Comparison of ENCODE assay signal across 10 cellular contexts in the genomic region with DNA sequence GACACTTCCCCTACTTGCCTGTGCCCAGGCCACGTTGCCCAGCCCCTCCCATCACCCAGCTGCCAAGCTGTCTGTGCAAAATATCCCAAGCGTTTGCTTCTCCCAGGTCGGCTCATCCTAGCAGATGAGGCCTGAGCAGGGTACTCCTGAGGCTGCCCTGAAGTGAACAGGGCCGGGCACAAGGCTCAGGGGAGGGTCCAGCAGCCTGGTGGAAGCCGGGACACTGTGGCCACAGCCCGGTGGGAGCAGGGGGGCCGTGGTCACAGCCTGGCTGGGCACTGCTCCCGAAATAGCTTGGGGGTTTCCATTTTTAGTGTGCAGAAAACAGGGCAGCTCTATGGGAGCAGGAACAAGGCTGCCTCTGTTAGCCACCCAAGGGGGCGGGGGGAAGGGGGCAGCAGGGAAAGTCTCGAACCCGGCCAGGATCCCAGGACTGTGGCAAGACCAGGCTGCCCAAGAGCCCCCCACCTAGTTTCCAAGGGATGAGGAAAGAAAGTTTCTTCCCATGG. TPM values are rescaled to one million over a fixed set of nuclear protein-coding genes. Genes with fewer than 3 reads are reported as not detected.
DNase-seq lines count a peak whose midpoint lies in the region; ATAC-seq, FAIRE-seq and TF ChIP-seq lines count a peak whose summit lies in the region.
"Had no signal": no experiment of that assay in that cellular context is flagged by ENCODE, and none has a peak within 500 bp of the region (broad histone marks: within the 10 kb centered on the region; RNA-seq: fewer than 3 reads in every experiment).

No MANE protein-coding gene starts in this region.

- no peaks in the 10 kb centered on the region for H3K27me3 ChIP-seq in GM12878 (replicated peaks in 1 of 2; ENCODE audit: control insufficient read depth in 2 of 2, insufficient read depth in 2 of 2, low read length in 1 of 2)
- H3K27me3 ChIP-seq in cardiac muscle cell: no peaks in the 10 kb centered on the region
- no peaks in the 10 kb centered on the region for H3K27me3 ChIP-seq in neural cell (ENCODE audit: insufficient read depth, low read depth, low read length)
- H3K27me3 ChIP-seq in A673 (replicated peaks; ENCODE audit: insufficient read depth, low read depth, low read length, poor library complexity): no peaks in the 10 kb centered on the region

- SMC1A ChIA-PET in GM12878 (lab: Charles Lee; ENCODE audit: uncharacterized antibody, unreplicated experiment): interaction anchor here (1.2 to 1.6 kb wide), 2 partner anchors 9 to 26 kb away, joined by 7 read pairs; no protein-coding TSS in a partner anchor

- POLR2A ChIA-PET in GM12878 (lab: Charles Lee) (interaction anchor here (1.1 kb wide), 1 partner anchor 9 kb away, joined by 4 read pairs; no protein-coding TSS in a partner anchor), A673 (lab: Charles Lee; ENCODE audit: low non-redundant PET) (interaction anchor here (0.7 kb wide), 1 partner anchor 1040 kb away, joined by 3 read pairs; no protein-coding TSS in a partner anchor)

- RAD21 ChIA-PET in GM12878 (lab: Charles Lee; ENCODE audit: unreplicated experiment): interaction anchor here (1.2 to 3.9 kb wide), 2 partner anchors 9 to 25 kb away, joined by 7 to 16 read pairs; no protein-coding TSS in a partner anchor

- H2AFZ ChIP-seq in GM12878 (ENCODE audit: control insufficient read depth, low read depth, low read length) (no peak overlapping the region), neural cell (ENCODE audit: low read depth, low read length) (no peak overlapping the region)

- intact Hi-C loops in GM12878 (cut with micrococcal nuclease; ENCODE audit: unreplicated experiment): no loop called here
- intact Hi-C loops in A673 (cut with micrococcal nuclease; ENCODE audit: unreplicated experiment): no loop called here

- TF ChIP-seq RAD21 in GM12878 (IDR thresholded peaks at IDR 0.05; ENCODE audit: insufficient read depth, low read depth, low read length) (no peak), neural cell (conservative IDR thresholded peaks at IDR 0.05) (no peak)

- in situ Hi-C loops in GM12878 (cut with MboI): no loop called here

- no peak for FAIRE-seq in GM12878 (lab: Jason Lieb, UNC)

- peak overlapping the region; percentile 16; the same call in 1 of the 2 replicates for H3K9ac ChIP-seq in GM12878 (ENCODE audit: control insufficient read depth, insufficient read depth, low read length)
- peak overlapping the region; percentile 20 for H3K9ac ChIP-seq in neural cell (ENCODE audit: low read length)

- H3K4me1 ChIP-seq in GM12878 (ENCODE audit: control insufficient read depth, insufficient read depth, low read length) (peaks cover 16% of the 10 kb centered on the region), cardiac muscle cell (ENCODE audit: low read depth) (peaks cover 33% of the 10 kb centered on the region), A673 (ENCODE audit: insufficient read depth, low read length, poor library complexity, severe bottlenecking) (peaks cover 7% of the 10 kb centered on the region)

- no peaks in the 10 kb centered on the region for H3F3A ChIP-seq in neural cell (ENCODE audit: insufficient read depth, low read length, poor library complexity, severe bottlenecking)

- no peak overlapping the region for H3K27ac ChIP-seq in GM12878 (ENCODE audit: control insufficient read depth, insufficient read depth)
- H3K27ac ChIP-seq in cardiac muscle cell: peak overlapping the region; percentile 70
- H3K27ac ChIP-seq in neural cell (ENCODE audit: low read length): no peak overlapping the region
- no peak overlapping the region for H3K27ac ChIP-seq in A673 (ENCODE audit: low read depth, low read length, poor library complexity, severe bottlenecking)

- H3K79me2 ChIP-seq in GM12878 (ENCODE audit: control insufficient read depth, insufficient read depth, low read length): no peaks in the 10 kb centered on the region
- H3K79me2 ChIP-seq in neural cell (replicated peaks; ENCODE audit: insufficient read depth, low read length): peaks cover 74% of the 10 kb centered on the region

- H3K4me2 ChIP-seq in GM12878 (ENCODE audit: control insufficient read depth, insufficient read depth) (peak overlapping the region; percentile 42; the same call in 1 of the 2 replicates), neural cell (ENCODE audit: low read length) (peak overlapping the region; percentile 61)

- 22% methylated on average over 11 of the region's 11 CpGs for WGBS in GM12878 (ENCODE audit: insufficient coverage, insufficient replicate concordance, low lambda C conversion rate, missing lambda C conversion rate)

- TF ChIP-seq EP300 in GM12878 (IDR thresholded peaks at IDR 0.05; ENCODE audit: borderline replicate concordance in 1 of 2, control insufficient read depth in 1 of 2, low read depth in 2 of 2, low read length in 2 of 2): no peak
- TF ChIP-seq EP300 in neural cell (conservative IDR thresholded peaks at IDR 0.05; ENCODE audit: poor library complexity, severe bottlenecking): no peak

- H4K20me1 ChIP-seq in GM12878 (ENCODE audit: control insufficient read depth, insufficient read depth) (no peaks in the 10 kb centered on the region), neural cell (ENCODE audit: insufficient read depth) (no peaks in the 10 kb centered on the region)

- CTCF ChIA-PET in GM12878 (lab: Yijun Ruan, JAX): interaction anchor here (1.6 to 2.9 kb wide), 2 partner anchors 10 to 25 kb away, joined by 7 to 25 read pairs; no protein-coding TSS in a partner anchor
- CTCF ChIA-PET in A673 (lab: Charles Lee): no interaction called here

- no peak for TF ChIP-seq CTCF in GM12878 (IDR thresholded peaks at IDR 0.05 in 2 of 3, conservative IDR thresholded peaks at IDR 0.05 in 1 of 3; ENCODE audit: control insufficient read depth in 2 of 3, extremely low read depth in 1 of 3, insufficient read depth in 1 of 3, low read depth in 3 of 3, low read length in 3 of 3)
- TF ChIP-seq CTCF in cardiac muscle cell (IDR thresholded peaks at IDR 0.05; ENCODE audit: low read depth, low read length): no peak
- TF ChIP-seq CTCF in neural cell (IDR thresholded peaks at IDR 0.05; ENCODE audit: poor library complexity, severe bottlenecking): no peak
- TF ChIP-seq CTCF in type B pancreatic cell (conservative IDR thresholded peaks at IDR 0.05): no peak
- no peak for TF ChIP-seq CTCF in A673 (conservative IDR thresholded peaks at IDR 0.05; ENCODE audit: low read depth, low read length)

- H3K36me3 ChIP-seq in GM12878 (ENCODE audit: control insufficient read depth in 2 of 2, insufficient read depth in 2 of 2, low read length in 1 of 2) (no peaks in the 10 kb centered on the region), cardiac muscle cell (no peaks in the 10 kb centered on the region), neural cell (ENCODE audit: insufficient read depth, low read length) (no peaks in the 10 kb centered on the region), A673 (ENCODE audit: insufficient read depth, low read length, poor library complexity, severe bottlenecking) (no peaks in the 10 kb centered on the region)

- BruUV-seq in GM12878 (replicated peaks; lab: Mats Ljungman, UMichigan) (no TSS peak), A673 (replicated peaks; lab: Mats Ljungman, UMichigan) (no TSS peak)

- H3K27ac Mint-ChIP-seq in type B pancreatic cell: peak overlapping the region; percentile 90

- no peaks in the 10 kb centered on the region for H3K9me2 ChIP-seq in neural cell (ENCODE audit: insufficient read depth, low read length)

- DNase-seq in GM12878 (ENCODE audit: low read depth, low spot score): no peak
- DNase-seq in cardiac muscle cell (ENCODE audit: low read depth in 1 of 2, low spot score in 1 of 2): no peak
- no peak for DNase-seq in type B pancreatic cell (ENCODE audit: extremely low spot score, unreplicated experiment)
- DNase-seq in glomerular visceral epithelial cell (ENCODE audit: extremely low spot score): no peak
- DNase-seq in A673 (ENCODE audit: low spot score): no peak
- DNase-seq in NCI-H345 treated with DMSO at 0.1 percent for 48 hours (lab: John Stamatoyannopoulos, UW; ENCODE audit: unreplicated experiment): no peak
- DNase-seq: SW 1271 had no signal

- H3K9me3 ChIP-seq in GM12878 (replicated peaks; ENCODE audit: control insufficient read depth, insufficient read depth, low read length) (no peaks in the 10 kb centered on the region), cardiac muscle cell (ENCODE audit: low read depth) (no peaks in the 10 kb centered on the region), neural cell (ENCODE audit: low read length) (no peaks in the 10 kb centered on the region), A673 (ENCODE audit: low read depth, low read length, poor library complexity, severe bottlenecking) (no peaks in the 10 kb centered on the region)

- peak overlapping the region; percentile 90 for H3K4me3 Mint-ChIP-seq in type B pancreatic cell

- peaks cover 12% of the 10 kb centered on the region for H3K36me3 Mint-ChIP-seq in type B pancreatic cell

- ATAC-seq in GM12878: no peak

- H3K4me3 ChIP-seq in GM12878 (no peak overlapping the region), cardiac muscle cell (no peak overlapping the region), neural cell (ENCODE audit: low read length) (peak overlapping the region; percentile 89), A673 (ENCODE audit: low read depth, low read length, poor library complexity, severe bottlenecking) (no peak overlapping the region)

- H3K9me3 Mint-ChIP-seq in type B pancreatic cell: no peaks in the 10 kb centered on the region

- no peaks in the 10 kb centered on the region for H3K27me3 Mint-ChIP-seq in type B pancreatic cell

- TF ChIP-seq POLR2A in GM12878 (IDR thresholded peaks at IDR 0.05; ENCODE audit: low read depth, low read length): no peak

- H3K4me1 Mint-ChIP-seq in type B pancreatic cell (ENCODE audit: unreplicated experiment): peaks cover 46% of the 10 kb centered on the region

RNA-seq across cellular contexts. Expression of a gene that starts 3.4 kb away (rescaled TPM):
- 58.5 and 61.2 TPM in 2 replicates for total RNA-seq in GM12878 (2013; cell fraction: nucleolus; rRNA removed)
- 4.8 and 8.0 TPM in 2 replicates for total RNA-seq in GM12878 (2014; rRNA removed)
- 4.9 and 6.0 TPM in 2 replicates for total RNA-seq in GM12878 (2014; rRNA removed; fragmentation: Illumina TruSeq; extraction: Trizol)
- total RNA-seq in GM12878 (2021): 14.7 and 15.1 TPM in 2 replicates
- polyA plus RNA-seq in GM12878 (2011; ENCODE audit: low read depth): 8.9 TPM
- 8.6 and 14.3 TPM in 2 replicates for polyA plus RNA-seq in GM12878 (2011; rRNA removed)
- polyA plus RNA-seq in GM12878 (2011; cell fraction: cytosol; rRNA removed): 15.3 and 20.0 TPM in 2 replicates
- polyA plus RNA-seq in GM12878 (2011; cell fraction: nucleus; rRNA removed): 233 and 263 TPM in 2 replicates
- polyA plus RNA-seq in GM12878 (2012): 5.4 and 8.2 TPM in 2 replicates
- 3.2 and 5.7 TPM in 2 replicates for polyA plus RNA-seq in GM12878 (2014; fragmentation: Illumina TruSeq; extraction: Trizol)
- polyA plus RNA-seq in GM12878 (2014; fragmentation: Nextera tagmentation; extraction: Ambion mirVana): under 1 TPM; 0.18 to 0.47 TPM
- polyA plus RNA-seq in GM12878 (2014; rRNA removed): 12.2 and 15.2 TPM in 2 replicates
- polyA plus RNA-seq in GM12878 (2016; fragmentation: Nextera tagmentation; extraction: Ambion mirVana): 1 to 10 TPM; 3.3 to 3.9 TPM
- polyA minus RNA-seq in GM12878 (2011; rRNA and poly(A)+ RNA removed): 10.8 and 27.2 TPM in 2 replicates
- 9.7 and 14.7 TPM in 2 replicates for polyA minus RNA-seq in GM12878 (2011; cell fraction: cytosol; rRNA and poly(A)+ RNA removed)
- polyA minus RNA-seq in GM12878 (2011; cell fraction: nucleus; rRNA and poly(A)+ RNA removed): 49.9 and 68.0 TPM in 2 replicates
- 38.5 and 47.1 TPM in 2 replicates for total RNA-seq in cardiac muscle cell
- polyA plus RNA-seq in cardiac muscle cell: 23.9 and 28.3 TPM in 2 replicates
- 134 and 148 TPM in 2 replicates for polyA plus RNA-seq in neural cell
- polyA minus RNA-seq in neural cell: 88.2 and 112 TPM in 2 replicates
- 212 and 367 TPM in 2 replicates for total RNA-seq in type B pancreatic cell (ENCODE audit: low replicate concordance)
- total RNA-seq in A673 (2021): 24.6 and 38.0 TPM in 2 replicates

RNA-seq across cellular contexts. Expression of a gene that starts 13.5 kb away (rescaled TPM):
- total RNA-seq in GM12878 (2013; cell fraction: nucleolus; rRNA removed): 3.7 and 4.3 TPM in 2 replicates
- 30.0 and 31.0 TPM in 2 replicates for total RNA-seq in GM12878 (2014; rRNA removed)
- total RNA-seq in GM12878 (2014; rRNA removed; fragmentation: Illumina TruSeq; extraction: Trizol): 28.7 and 29.4 TPM in 2 replicates
- 24.3 and 26.6 TPM in 2 replicates for total RNA-seq in GM12878 (2021)
- polyA plus RNA-seq in GM12878 (2011; ENCODE audit: low read depth): 8.2 TPM
- 22.2 and 32.7 TPM in 2 replicates for polyA plus RNA-seq in GM12878 (2011; rRNA removed)
- polyA plus RNA-seq in GM12878 (2011; cell fraction: cytosol; rRNA removed): 35.8 and 36.8 TPM in 2 replicates
- polyA plus RNA-seq in GM12878 (2011; cell fraction: nucleus; rRNA removed): 14.4 and 15.8 TPM in 2 replicates
- polyA plus RNA-seq in GM12878 (2012): 11.8 and 15.7 TPM in 2 replicates
- polyA plus RNA-seq in GM12878 (2014; fragmentation: Illumina TruSeq; extraction: Trizol): 14.5 and 28.2 TPM in 2 replicates
- 10 to 100 TPM; 10.6 to 12.6 TPM for polyA plus RNA-seq in GM12878 (2014; fragmentation: Nextera tagmentation; extraction: Ambion mirVana)
- 26.2 and 28.1 TPM in 2 replicates for polyA plus RNA-seq in GM12878 (2014; rRNA removed)
- 10 to 100 TPM; 45.4 to 54.9 TPM for polyA plus RNA-seq in GM12878 (2016; fragmentation: Nextera tagmentation; extraction: Ambion mirVana)
- 16.5 and 19.2 TPM in 2 replicates for polyA minus RNA-seq in GM12878 (2011; rRNA and poly(A)+ RNA removed)
- 5.9 TPM in 2 replicates for polyA minus RNA-seq in GM12878 (2011; cell fraction: cytosol; rRNA and poly(A)+ RNA removed)
- 2.0 and 2.2 TPM in 2 replicates for polyA minus RNA-seq in GM12878 (2011; cell fraction: nucleus; rRNA and poly(A)+ RNA removed)
- 18.6 and 20.2 TPM in 2 replicates for total RNA-seq in cardiac muscle cell
- 29.3 and 31.4 TPM in 2 replicates for polyA plus RNA-seq in cardiac muscle cell
- 27.2 and 29.0 TPM in 2 replicates for polyA plus RNA-seq in neural cell
- 20.8 and 21.9 TPM in 2 replicates for polyA minus RNA-seq in neural cell
- total RNA-seq in type B pancreatic cell (ENCODE audit: low replicate concordance): 15.0 and 25.7 TPM in 2 replicates
- 11.7 and 11.8 TPM in 2 replicates for total RNA-seq in A673 (2021)

RNA-seq across cellular contexts. Expression of a gene that starts 13.6 kb away (rescaled TPM):
- 21.0 and 24.2 TPM in 2 replicates for total RNA-seq in GM12878 (2013; cell fraction: nucleolus; rRNA removed)
- total RNA-seq in GM12878 (2014; rRNA removed) (426 and 551 TPM in 2 replicates), GM12878 (2014; rRNA removed; fragmentation: Illumina TruSeq; extraction: Trizol) (703 and 728 TPM in 2 replicates), GM12878 (2021) (315 and 319 TPM in 2 replicates), cardiac muscle cell (172 and 395 TPM in 2 replicates), type B pancreatic cell (ENCODE audit: low replicate concordance) (268 and 281 TPM in 2 replicates), A673 (2021) (118 and 152 TPM in 2 replicates)
- 234 TPM for polyA plus RNA-seq in GM12878 (2011; ENCODE audit: low read depth)
- polyA plus RNA-seq in GM12878 (2011; rRNA removed) (427 and 593 TPM in 2 replicates), GM12878 (2014; fragmentation: Illumina TruSeq; extraction: Trizol) (332 and 496 TPM in 2 replicates), GM12878 (2014; fragmentation: Nextera tagmentation; extraction: Ambion mirVana) (1,000 to 10,000 TPM; 1,729 to 1,760 TPM), GM12878 (2014; rRNA removed) (684 and 776 TPM in 2 replicates), GM12878 (2016; fragmentation: Nextera tagmentation; extraction: Ambion mirVana) (1,000 to 10,000 TPM; 1,330 to 1,388 TPM), cardiac muscle cell (517 and 609 TPM in 2 replicates), neural cell (1,717 and 1,747 TPM in 2 replicates)
- 148 and 171 TPM in 2 replicates for polyA plus RNA-seq in GM12878 (2011; cell fraction: cytosol; rRNA removed)
- polyA plus RNA-seq in GM12878 (2011; cell fraction: nucleus; rRNA removed): 119 and 149 TPM in 2 replicates
- 449 and 603 TPM in 2 replicates for polyA plus RNA-seq in GM12878 (2012)
- 24.7 and 32.4 TPM in 2 replicates for polyA minus RNA-seq in GM12878 (2011; rRNA and poly(A)+ RNA removed)
- 27.3 and 28.5 TPM in 2 replicates for polyA minus RNA-seq in GM12878 (2011; cell fraction: cytosol; rRNA and poly(A)+ RNA removed)
- 18.0 and 32.1 TPM in 2 replicates for polyA minus RNA-seq in GM12878 (2011; cell fraction: nucleus; rRNA and poly(A)+ RNA removed)
- 238 TPM in 2 replicates for polyA minus RNA-seq in neural cell

RNA-seq across cellular contexts. Expression of a gene that starts 20.1 kb away (rescaled TPM):
- 19.6 and 19.8 TPM in 2 replicates for total RNA-seq in GM12878 (2013; cell fraction: nucleolus; rRNA removed)
- total RNA-seq in GM12878 (2014; rRNA removed): 14.5 and 15.0 TPM in 2 replicates
- total RNA-seq in GM12878 (2014; rRNA removed; fragmentation: Illumina TruSeq; extraction: Trizol): 11.5 and 13.4 TPM in 2 replicates
- total RNA-seq in GM12878 (2021): 13.2 and 13.6 TPM in 2 replicates
- 2.6 TPM for polyA plus RNA-seq in GM12878 (2011; ENCODE audit: low read depth)
- 8.4 and 11.6 TPM in 2 replicates for polyA plus RNA-seq in GM12878 (2011; rRNA removed)
- 10.6 and 12.7 TPM in 2 replicates for polyA plus RNA-seq in GM12878 (2011; cell fraction: cytosol; rRNA removed)
- 26.2 and 28.8 TPM in 2 replicates for polyA plus RNA-seq in GM12878 (2011; cell fraction: nucleus; rRNA removed)
- 4.4 and 6.3 TPM in 2 replicates for polyA plus RNA-seq in GM12878 (2012)
- 16.0 and 18.9 TPM in 2 replicates for polyA plus RNA-seq in GM12878 (2014; fragmentation: Illumina TruSeq; extraction: Trizol)
- polyA plus RNA-seq in GM12878 (2014; fragmentation: Nextera tagmentation; extraction: Ambion mirVana): 1 to 10 TPM; 1.4 to 2.4 TPM
- 9.7 and 10.3 TPM in 2 replicates for polyA plus RNA-seq in GM12878 (2014; rRNA removed)
- 10 to 100 TPM in 1 of 2 experiments, 1 to 10 TPM in 1; 9.5 to 10.5 TPM for polyA plus RNA-seq in GM12878 (2016; fragmentation: Nextera tagmentation; extraction: Ambion mirVana)
- polyA minus RNA-seq in GM12878 (2011; rRNA and poly(A)+ RNA removed): 14.6 and 17.2 TPM in 2 replicates
- 4.8 and 6.0 TPM in 2 replicates for polyA minus RNA-seq in GM12878 (2011; cell fraction: cytosol; rRNA and poly(A)+ RNA removed)
- polyA minus RNA-seq in GM12878 (2011; cell fraction: nucleus; rRNA and poly(A)+ RNA removed): 11.2 and 18.7 TPM in 2 replicates
- total RNA-seq in cardiac muscle cell: 8.7 and 9.4 TPM in 2 replicates
- polyA plus RNA-seq in cardiac muscle cell: 6.4 and 11.2 TPM in 2 replicates
- polyA plus RNA-seq in neural cell: 10.3 and 11.1 TPM in 2 replicates
- 10.2 and 13.1 TPM in 2 replicates for polyA minus RNA-seq in neural cell
- 9.3 and 16.0 TPM in 2 replicates for total RNA-seq in type B pancreatic cell (ENCODE audit: low replicate concordance)
- total RNA-seq in A673 (2021): 9.5 and 9.7 TPM in 2 replicates

RNA-seq across cellular contexts. Expression of a gene that starts 54.4 kb away (rescaled TPM):
- 0.51 and 1.5 TPM in 2 replicates for total RNA-seq in GM12878 (2013; cell fraction: nucleolus; rRNA removed)
- total RNA-seq in GM12878 (2014; rRNA removed): 0.17 TPM in 1 of 2 replicates, not detected in the other
- not detected in 2 replicates for total RNA-seq in GM12878 (2014; rRNA removed; fragmentation: Illumina TruSeq; extraction: Trizol)
- 0.15 TPM in 1 of 2 replicates, not detected in the other for total RNA-seq in GM12878 (2021)
- polyA plus RNA-seq in GM12878 (2011; ENCODE audit: low read depth): not detected
- polyA plus RNA-seq in GM12878 (2011; rRNA removed): 0.04 and 0.07 TPM in 2 replicates
- polyA plus RNA-seq in GM12878 (2011; cell fraction: cytosol; rRNA removed): 0.10 TPM in 1 of 2 replicates, not detected in the other
- 0.12 and 0.21 TPM in 2 replicates for polyA plus RNA-seq in GM12878 (2011; cell fraction: nucleus; rRNA removed)
- 0.10 TPM in 1 of 2 replicates, not detected in the other for polyA plus RNA-seq in GM12878 (2012)
- polyA plus RNA-seq in GM12878 (2014; fragmentation: Illumina TruSeq; extraction: Trizol): 0.09 and 0.29 TPM in 2 replicates
- polyA plus RNA-seq in GM12878 (2014; fragmentation: Nextera tagmentation; extraction: Ambion mirVana): under 1 TPM in 1 of 2 experiments, not detected in 1; 0.07 TPM
- 0.16 TPM in 1 of 2 replicates, not detected in the other for polyA plus RNA-seq in GM12878 (2014; rRNA removed)
- under 1 TPM in 1 of 2 experiments, not detected in 1; 0.18 TPM for polyA plus RNA-seq in GM12878 (2016; fragmentation: Nextera tagmentation; extraction: Ambion mirVana)
- not detected in 2 replicates for polyA minus RNA-seq in GM12878 (2011; rRNA and poly(A)+ RNA removed)
- not detected in 2 replicates for polyA minus RNA-seq in GM12878 (2011; cell fraction: cytosol; rRNA and poly(A)+ RNA removed)
- 0.24 TPM in 1 of 2 replicates, not detected in the other for polyA minus RNA-seq in GM12878 (2011; cell fraction: nucleus; rRNA and poly(A)+ RNA removed)
- 0.51 TPM in 1 of 2 replicates, not detected in the other for total RNA-seq in cardiac muscle cell
- polyA plus RNA-seq in cardiac muscle cell: 0.39 TPM in 1 of 2 replicates, not detected in the other
- not detected in 2 replicates for polyA plus RNA-seq in neural cell
- 1.2 and 1.6 TPM in 2 replicates for polyA minus RNA-seq in neural cell
- total RNA-seq in type B pancreatic cell (ENCODE audit: low replicate concordance): not detected in 2 replicates
- 0.55 and 0.60 TPM in 2 replicates for total RNA-seq in A673 (2021)
- total RNA-seq: Daoy, NCI-H460 had no signal
